8 cellular contexts compared by ENCODE assay signal in genomic region chr4:103996637-103997036, GRCh38.
DNase-seq lines count a peak whose midpoint lies in the region; ATAC-seq and TF ChIP-seq lines count a peak whose summit lies in the region.

No MANE protein-coding gene starts in this region.

- no peaks in the 10 kb centered on the region for H3K27me3 ChIP-seq in A673 (replicated peaks; ENCODE audit: insufficient read depth, low read depth, low read length, poor library complexity)

- H3K4me3 Mint-ChIP-seq in WTC11, result no peak overlapping the region; the same call in 1 of the 2 replicates

- CTCF ChIA-PET in A673 (lab: Charles Lee) (interaction anchor here (0.5 to 0.6 kb wide), 2 partner anchors 75 to 1719 kb away, joined by 3 read pairs; no protein-coding TSS in a partner anchor), WTC11 (lab: Charles Lee) (interaction anchor here (0.7 to 1.2 kb wide), 4 partner anchors 68 to 865 kb away, joined by 3 to 4 read pairs (median 4); no protein-coding TSS in a partner anchor), GM10248 (lab: Yijun Ruan, JAX) (no interaction called here)

- ATAC-seq in WTC11, result peak; percentile 97
- no peak for ATAC-seq in GM19463 (IDR thresholded peaks at IDR 0.05; ENCODE audit: unreplicated experiment)

- peaks cover 20% of the 10 kb centered on the region for H3K36me3 Mint-ChIP-seq in WTC11

- no peak for TF ChIP-seq CTCF in A673 (conservative IDR thresholded peaks at IDR 0.05; ENCODE audit: low read depth, low read length)
- TF ChIP-seq CTCF in WTC11 (IDR thresholded peaks at IDR 0.05), result no peak
- no peak for TF ChIP-seq CTCF in GM10248 (IDR thresholded peaks at IDR 0.05; ENCODE audit: control extremely low read depth, extremely low read depth, low read depth, missing control alignments)

- DNase-seq in A673 (ENCODE audit: low spot score) (peak; percentile 88), HPDE6-E6E7 (ENCODE audit: extremely low spot score) (peak; percentile 86), WTC11 (ENCODE audit: low spot score) (peak; percentile 29), islet precursor cell (peak; percentile 96), mucosa of gallbladder (ENCODE audit: low spot score) (no peak), GM10248 (ENCODE audit: extremely low spot score) (no peak)
- DNase-seq in activated CD4-positive, alpha-beta T cell treated with anti-CD3 and anti-CD28 coated beads, Interleukin-2, amount 50 U/mL, for 4 hours, result no peak

- peak overlapping the region; percentile 7 for H3K4me3 ChIP-seq in A673 (ENCODE audit: low read depth, low read length, poor library complexity, severe bottlenecking)

- H3K36me3 ChIP-seq in A673 (ENCODE audit: insufficient read depth, low read length, poor library complexity, severe bottlenecking), result no peaks in the 10 kb centered on the region

- no peaks in the 10 kb centered on the region for H3K27me3 Mint-ChIP-seq in WTC11 (ENCODE audit: low read depth)

- peak overlapping the region; percentile 49 for H3K27ac ChIP-seq in A673 (ENCODE audit: low read depth, low read length, poor library complexity, severe bottlenecking)

- peak overlapping the region; percentile 91 for H3K27ac Mint-ChIP-seq in WTC11

- peaks cover 13% of the 10 kb centered on the region for H3K4me1 ChIP-seq in A673 (ENCODE audit: insufficient read depth, low read length, poor library complexity, severe bottlenecking)

- intact Hi-C loops in A673 (cut with micrococcal nuclease; ENCODE audit: unreplicated experiment), result loop anchor here (1.0 to 5.0 kb wide), 4 partner anchors 864 to 1716 kb away; partner anchors contain the start of gene TET2

- peaks cover 24% of the 10 kb centered on the region for H3K9me3 Mint-ChIP-seq in WTC11

- H3K9me3 ChIP-seq in A673 (ENCODE audit: low read depth, low read length, poor library complexity, severe bottlenecking), result peaks cover 6% of the 10 kb centered on the region

- POLR2A ChIA-PET in A673 (lab: Charles Lee; ENCODE audit: low non-redundant PET), result no interaction called here
- POLR2A ChIA-PET in WTC11 (lab: Charles Lee), result interaction anchor here (0.7 kb wide), 1 partner anchor 83 kb away, joined by 3 read pairs; no protein-coding TSS in a partner anchor
- POLR2A ChIA-PET in GM10248 (lab: Yijun Ruan, JAX), result no interaction called here

- no TSS peak for BruUV-seq in A673 (replicated peaks; lab: Mats Ljungman, UMichigan)

- H3K4me1 Mint-ChIP-seq in WTC11, result peaks cover 20% of the 10 kb centered on the region

TF ChIP-seq in WTC11, 78 proteins besides CTCF, POLR2A, EP300 and RAD21:
- 0 out of 2 replicates have a peak, but pooled peaks have one; percentile 17 for TF ChIP-seq USF1 (CRISPR knock-in tag; IDR thresholded peaks at IDR 0.05)
- no peak for TF ChIP-seq IRF1 (CRISPR knock-in tag; IDR thresholded peaks at IDR 0.05)
TF ChIP-seq in WTC11: peak in this region for 1.

Comparison
In these comparisons a context has a peak if more than half of its experiments do, and no peak if none do; other contexts are left out.
1. DNase-seq: peak in A673 (single experiment), HPDE6-E6E7 (single experiment), WTC11 (single experiment) and islet precursor cell (single experiment); none in mucosa of gallbladder (single experiment), activated CD4-positive, alpha-beta T cell treated with anti-CD3 and anti-CD28 coated beads, Interleukin-2, amount 50 U/mL, for 4 hours (0 of 2) and GM10248 (single experiment).